ENCODE assay signal across 1 cellular context in genomic region chr7:112554591-112554990, GRCh38.
TF ChIP-seq lines count a peak whose summit lies in the region.

No MANE protein-coding gene starts in this region.

TF ChIP-seq in SK-N-SH, 30 proteins besides CTCF, POLR2A, EP300 and RAD21 (continued from another document):
- no peak for TF ChIP-seq JUND (IDR thresholded peaks at IDR 0.05)
- no peak for TF ChIP-seq SIN3A (IDR thresholded peaks at IDR 0.05; ENCODE audit: borderline replicate concordance, low read depth, low read length)
- no peak for TF ChIP-seq RXRA (IDR thresholded peaks at IDR 0.05; ENCODE audit: borderline replicate concordance, low read depth)
- TF ChIP-seq, protein P1, sequence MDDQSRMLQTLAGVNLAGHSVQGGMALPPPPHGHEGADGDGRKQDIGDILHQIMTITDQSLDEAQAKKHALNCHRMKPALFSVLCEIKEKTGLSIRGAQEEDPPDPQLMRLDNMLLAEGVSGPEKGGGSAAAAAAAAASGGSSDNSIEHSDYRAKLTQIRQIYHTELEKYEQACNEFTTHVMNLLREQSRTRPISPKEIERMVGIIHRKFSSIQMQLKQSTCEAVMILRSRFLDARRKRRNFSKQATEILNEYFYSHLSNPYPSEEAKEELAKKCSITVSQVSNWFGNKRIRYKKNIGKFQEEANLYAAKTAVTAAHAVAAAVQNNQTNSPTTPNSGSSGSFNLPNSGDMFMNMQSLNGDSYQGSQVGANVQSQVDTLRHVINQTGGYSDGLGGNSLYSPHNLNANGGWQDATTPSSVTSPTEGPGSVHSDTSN (IDR thresholded peaks at IDR 0.05) = no peak
- TF ChIP-seq, protein P2, sequence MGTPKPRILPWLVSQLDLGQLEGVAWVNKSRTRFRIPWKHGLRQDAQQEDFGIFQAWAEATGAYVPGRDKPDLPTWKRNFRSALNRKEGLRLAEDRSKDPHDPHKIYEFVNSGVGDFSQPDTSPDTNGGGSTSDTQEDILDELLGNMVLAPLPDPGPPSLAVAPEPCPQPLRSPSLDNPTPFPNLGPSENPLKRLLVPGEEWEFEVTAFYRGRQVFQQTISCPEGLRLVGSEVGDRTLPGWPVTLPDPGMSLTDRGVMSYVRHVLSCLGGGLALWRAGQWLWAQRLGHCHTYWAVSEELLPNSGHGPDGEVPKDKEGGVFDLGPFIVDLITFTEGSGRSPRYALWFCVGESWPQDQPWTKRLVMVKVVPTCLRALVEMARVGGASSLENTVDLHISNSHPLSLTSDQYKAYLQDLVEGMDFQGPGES (IDR thresholded peaks at IDR 0.05; ENCODE audit: low read depth, low read length) = no peak
- TF ChIP-seq FOXM1 (IDR thresholded peaks at IDR 0.05; ENCODE audit: low read depth) = no peak
